24 cellular contexts compared by ENCODE assay signal in genomic region chr5:17077447-17078233, GRCh38.
A peak's percentile ranks its signal among the peaks of the same experiment; 100 is the strongest.
DNase-seq lines count a peak whose midpoint lies in the region; ATAC-seq and TF ChIP-seq lines count a peak whose summit lies in the region.
"Had no signal": no experiment of that assay in that cellular context is flagged by ENCODE, and none has a peak within 500 bp of the region (broad histone marks: within the 10 kb centered on the region; RNA-seq: fewer than 3 reads in every experiment).

No MANE protein-coding gene starts in this region.

- H3K36me3 ChIP-seq in neural progenitor cell = no peaks in the 10 kb centered on the region
- H3K36me3 ChIP-seq: Peyer's patch, SJSA1 had no signal

- H3K4me3 ChIP-seq in AG10803 (ENCODE audit: low read length) (no peak overlapping the region), HFF-Myc (replicated peaks; ENCODE audit: low read depth, low read length) (no peak overlapping the region), fibroblast of villous mesenchyme (ENCODE audit: low read depth, low read length) (no peak overlapping the region), neural progenitor cell (no peak overlapping the region)
- H3K4me3 ChIP-seq: Peyer's patch, SJSA1 had no signal

- peak overlapping the region; percentile 54 for H2AFZ ChIP-seq in neural progenitor cell (replicated peaks)

- no peaks in the 10 kb centered on the region for H3K36me3 Mint-ChIP-seq in neural progenitor cell
- H3K36me3 Mint-ChIP-seq: brain had no signal

- no peak overlapping the region for H3K27ac ChIP-seq in neural progenitor cell
- H3K27ac ChIP-seq: C4-2B, SJSA1 had no signal

- no peak overlapping the region for H3K27ac Mint-ChIP-seq in neural progenitor cell
- H3K27ac Mint-ChIP-seq: brain; HFFc6; naive thymus-derived CD4-positive, alpha-beta T cell had no signal

- TF ChIP-seq CTCF in AG10803 (conservative IDR thresholded peaks at IDR 0.05; ENCODE audit: low read length) (no peak), HFF-Myc (IDR thresholded peaks at IDR 0.05; ENCODE audit: low read depth, low read length, missing control alignments) (no peak), fibroblast of villous mesenchyme (IDR thresholded peaks at IDR 0.05; ENCODE audit: insufficient read depth, low read depth, low read length) (no peak), neural progenitor cell (IDR thresholded peaks at IDR 0.05) (no peak), GM10266 (IDR thresholded peaks at IDR 0.05; ENCODE audit: control insufficient read depth, insufficient read depth, low read depth, missing control alignments) (no peak)

- ATAC-seq in GM18907 (IDR thresholded peaks at IDR 0.05; ENCODE audit: unreplicated experiment) = no peak
- ATAC-seq: activated T-cell treated with anti-CD3 and anti-CD28 coated beads, Interleukin-2, amount 50 U/mL, for 4 hours; naive thymus-derived CD4-positive, alpha-beta T cell had no signal

- H3K4me3 Mint-ChIP-seq in neural progenitor cell = no peak overlapping the region
- H3K4me3 Mint-ChIP-seq: activated T-cell treated with anti-CD3 and anti-CD28 coated beads, Interleukin-2, amount 50 U/mL, for 4 hours; brain; HFFc6; naive thymus-derived CD4-positive, alpha-beta T cell had no signal

- DNase-seq in AG10803 (ENCODE audit: low read depth) (peak; percentile 75), HFF-Myc (ENCODE audit: extremely low read depth, low read depth) (peak; percentile 56), fibroblast of villous mesenchyme (ENCODE audit: low read depth) (peak; percentile 76), neural progenitor cell (ENCODE audit: low spot score) (no peak), retina (no peak), NCI-H2171 treated with DMSO at 0.1 percent for 48 hours (lab: John Stamatoyannopoulos, UW) (no peak), GM10266 (ENCODE audit: extremely low spot score) (no peak)
- DNase-seq: activated CD4-positive, alpha-beta T cell treated with anti-CD3 and anti-CD28 coated beads for 48 hours; activated gamma-delta T cell treated with Interleukin-2 at 50 U/mL for 16 hours; activated T-cell treated with anti-CD3 and anti-CD28 coated beads, Interleukin-2, amount 50 U/mL, for 4 hours; DMS79 treated with DMSO at 0.1 percent for 48 hours; GF-D8; HFFc6; KBM-7; MM.1S; naive thymus-derived CD4-positive, alpha-beta T cell; NCI-H2081; NCI-H345; Peyer's patch; stimulated activated CD4-positive, alpha-beta T cell treated with anti-CD3 and anti-CD28 coated beads, Interleukin-2, amount 100 ng/mL, for 48 hours had no signal

- H3K9ac ChIP-seq in neural progenitor cell = no peak overlapping the region

- H3K4me1 ChIP-seq in neural progenitor cell = no peaks in the 10 kb centered on the region
- H3K4me1 ChIP-seq: Peyer's patch had no signal

- no peaks in the 10 kb centered on the region for H3F3A ChIP-seq in neural progenitor cell (ENCODE audit: low read depth)

- H3K9me3 ChIP-seq in neural progenitor cell (ENCODE audit: low read depth) = no peaks in the 10 kb centered on the region
- H3K9me3 ChIP-seq: Peyer's patch, SJSA1 had no signal

- H3K4me2 ChIP-seq in neural progenitor cell = no peak overlapping the region

- H3K79me2 ChIP-seq in neural progenitor cell (ENCODE audit: low read depth) = no peaks in the 10 kb centered on the region

- H3K27me3 Mint-ChIP-seq in neural progenitor cell (ENCODE audit: insufficient read depth, low read depth) = peaks cover under 1% of the 10 kb centered on the region
- H3K27me3 Mint-ChIP-seq: brain had no signal

- H4K20me1 ChIP-seq in neural progenitor cell (ENCODE audit: low read depth) = no peaks in the 10 kb centered on the region

- no peaks in the 10 kb centered on the region for H3K27me3 ChIP-seq in neural progenitor cell
- H3K27me3 ChIP-seq: Peyer's patch, SJSA1 had no signal

- no peaks in the 10 kb centered on the region for H3K9me3 Mint-ChIP-seq in neural progenitor cell
- H3K9me3 Mint-ChIP-seq: HFFc6 had no signal

- no peaks in the 10 kb centered on the region for H3K4me1 Mint-ChIP-seq in neural progenitor cell
- H3K4me1 Mint-ChIP-seq: brain; naive thymus-derived CD4-positive, alpha-beta T cell had no signal

Comparison
In these comparisons a context has a peak if more than half of its experiments do, and no peak if none do; other contexts are left out.
1. DNase-seq: peak in AG10803 (single experiment), HFF-Myc (single experiment) and fibroblast of villous mesenchyme (single experiment); none in neural progenitor cell (single experiment), retina (single experiment), NCI-H2171 treated with DMSO at 0.1 percent for 48 hours (single experiment) and GM10266 (single experiment).